ENCODE assay signal across 16 cellular contexts in genomic region chr19:8449830-8450229, GRCh38. TPM values are rescaled to one million over a fixed set of nuclear protein-coding genes. Genes with fewer than 3 reads are reported as not detected.
DNase-seq lines count a peak whose midpoint lies in the region; ATAC-seq, FAIRE-seq and TF ChIP-seq lines count a peak whose summit lies in the region.
"Had no signal": no experiment of that assay in that cellular context is flagged by ENCODE, and none has a peak within 500 bp of the region (broad histone marks: within the 10 kb centered on the region; RNA-seq: fewer than 3 reads in every experiment).

No MANE protein-coding gene starts in this region.

- H3K27me3 ChIP-seq in GM06990 (replicated peaks; ENCODE audit: control insufficient read depth, insufficient read depth, low read length) (no peaks in the 10 kb centered on the region), H1 (replicated peaks in 1 of 4; ENCODE audit: control insufficient read depth in 3 of 4, extremely low read depth in 1 of 4, insufficient read depth in 3 of 4, low read length in 3 of 4) (no peaks in the 10 kb centered on the region), pancreas (no peaks in the 10 kb centered on the region)
- H3K27me3 ChIP-seq: spleen had no signal

- no peak overlapping the region; the same call in 1 of the 2 replicates for H3K18ac ChIP-seq in H1 (ENCODE audit: extremely low read depth, low read length)

- H4K8ac ChIP-seq in H1 (ENCODE audit: extremely low read depth, insufficient read depth, low read length): no peak overlapping the region

- H3K4ac ChIP-seq in H1 (replicated peaks; ENCODE audit: insufficient read length, low read depth, low read length): no peak overlapping the region

- no peak for DNase-seq in GM06990 (ENCODE audit: extremely low read depth, insufficient read length)
- peak; percentile 43 for DNase-seq in NB4 (ENCODE audit: low read depth)
- DNase-seq in H1 (ENCODE audit: low read depth in 1 of 2, low spot score in 2 of 2): no peak
- DNase-seq in pancreas: peak in 1 of 6 donors; percentile 43
- DNase-seq: Calu3; effector CD8-positive, alpha-beta T cell; hypothalamus; NCI-H1048; NCI-H510A treated with DMSO at 0.1 percent for 48 hours; Right ventricle myocardium superior; spleen; stimulated activated CD8-positive, alpha-beta memory T cell treated with anti-CD3 and anti-CD28 coated beads, Interleukin-4, amount 100 ng/mL, for 48 hours; WERI-Rb-1 had no signal

- H3K27ac ChIP-seq in H1 (ENCODE audit: low read depth, low read length) (no peak overlapping the region), pancreas (no peak overlapping the region)
- H3K27ac ChIP-seq: WERI-Rb-1 had no signal

- peaks cover 3% of the 10 kb centered on the region for H3K23me2 ChIP-seq in H1 (ENCODE audit: low read depth, low read length)

- H3K56ac ChIP-seq in H1 (replicated peaks; ENCODE audit: insufficient read length, low read depth, low read length): no peak overlapping the region

- peaks cover 8% of the 10 kb centered on the region for H3K36me3 ChIP-seq in GM06990 (ENCODE audit: control insufficient read depth, insufficient read depth, low read length)
- H3K36me3 ChIP-seq in H1 (ENCODE audit: control insufficient read depth in 2 of 4, insufficient read depth in 4 of 4, low read length in 3 of 4): peaks cover 0 to 38% (median 3%) of the 10 kb centered on the region in 4 experiments; a peak in 3 of 8 replicates
- no peaks in the 10 kb centered on the region for H3K36me3 ChIP-seq in pancreas

- H3K4me1 ChIP-seq in H1 (replicated peaks in 1 of 4; ENCODE audit: control insufficient read depth in 3 of 4, insufficient read depth in 4 of 4, low read length in 3 of 4) (peaks cover 10 to 37% (median 25%) of the 10 kb centered on the region in 4 experiments), pancreas (peaks cover 48 to 69% (median 64%) of the 10 kb centered on the region in 3 donors)

- H3K23ac ChIP-seq in H1 (ENCODE audit: insufficient read length): no peak overlapping the region

- H2BK15ac ChIP-seq in H1 (ENCODE audit: low read length): no peak overlapping the region

- H3K4me3 ChIP-seq in GM06990 (replicated peaks; ENCODE audit: low read depth, low read length) (peak overlapping the region; percentile 23), NB4 (ENCODE audit: low read depth, low read length) (peak overlapping the region; percentile 18), H1 (ENCODE audit: extremely low read depth in 1 of 4, insufficient read depth in 2 of 4, low read depth in 3 of 4, low read length in 4 of 4) (0 out of 8 replicates have a peak overlapping the region, but pooled peaks of 2 of the 4 experiments have one; percentile 0 to 2), pancreas (no peak overlapping the region)

- H3K79me2 ChIP-seq in H1 (ENCODE audit: control insufficient read depth in 1 of 2, insufficient read depth in 2 of 2, low read length in 2 of 2): peaks cover 92 to 99% of the 10 kb centered on the region in 2 experiments

- FAIRE-seq in H1 (lab: Jason Lieb, UNC) (no peak), pancreas (lab: Jason Lieb, UNC) (no peak)

- H2BK20ac ChIP-seq in H1 (ENCODE audit: low read length): no peak overlapping the region

- POLR2A ChIA-PET in H1 (lab: Charles Lee; ENCODE audit: partially characterized antibody): interaction anchor here (0.7 to 8.0 kb wide), 12 partner anchors 8 to 187 kb away, joined by 3 to 63 read pairs (median 4); partner anchors contain the start of gene RAB11B

- no peak overlapping the region for H3K14ac ChIP-seq in H1 (ENCODE audit: insufficient read length)

- H2BK5ac ChIP-seq in H1 (ENCODE audit: low read depth, low read length): no peak overlapping the region

- H2BK120ac ChIP-seq in H1 (replicated peaks; ENCODE audit: low read depth, low read length): no peak overlapping the region

- peak overlapping the region in 2 of 4 experiments; percentile 1 to 50; a peak in 1 of 7 replicates for H3K9ac ChIP-seq in H1 (replicated peaks in 1 of 4; ENCODE audit: extremely low read depth in 1 of 4, low read depth in 3 of 4, low read length in 3 of 4)

- no peak for TF ChIP-seq EP300 in H1 (IDR thresholded peaks at IDR 0.05; ENCODE audit: borderline replicate concordance in 1 of 2, low read depth in 2 of 2, low read length in 2 of 2)

- TF ChIP-seq RAD21 in H1 (IDR thresholded peaks at IDR 0.05 in 1 of 2, conservative IDR thresholded peaks at IDR 0.05 in 1 of 2; ENCODE audit: low read depth in 2 of 2, low read length in 2 of 2): no peak

- TF ChIP-seq POLR2A in NB4 (IDR thresholded peaks at IDR 0.05; ENCODE audit: extremely low read depth, insufficient read length) (no peak), H1 (IDR thresholded peaks at IDR 0.05; ENCODE audit: control extremely low read depth in 1 of 2, low read depth in 2 of 2, low read length in 2 of 2) (no peak)

- peak; percentile 23 to 61 (median 35) for ATAC-seq in pancreas
- no peak for ATAC-seq in HG02798 (IDR thresholded peaks at IDR 0.05; ENCODE audit: poor library complexity, unreplicated experiment)
- ATAC-seq in HG03432 (IDR thresholded peaks at IDR 0.05; ENCODE audit: unreplicated experiment): no peak
- ATAC-seq in HG03439 (IDR thresholded peaks at IDR 0.05; ENCODE audit: unreplicated experiment): no peak

- peaks cover 2% of the 10 kb centered on the region; the same call in 1 of the 2 replicates for H3K79me1 ChIP-seq in H1 (ENCODE audit: low read depth, low read length)

- WGBS in H1 (ENCODE audit: extremely low coverage in 1 of 2, insufficient coverage in 1 of 2, insufficient read length in 1 of 2, insufficient replicate concordance in 2 of 2, low coverage in 1 of 2, low lambda C conversion rate in 2 of 2, missing lambda C conversion rate in 1 of 2), 2 experiments: 70% methylated on average over 7 of the region's 8 CpGs; no CpG with 5 or more reads in 1 of the 2 experiments
- 35 to 39% methylated on average over 7 of the region's 8 CpGs for WGBS in pancreas, 2 donors

- H4K20me1 ChIP-seq in H1 (replicated peaks in 1 of 2; ENCODE audit: control insufficient read depth in 1 of 2, insufficient read depth in 2 of 2, low read length in 2 of 2): peaks cover 44 to 54% of the 10 kb centered on the region in 2 experiments

- H4K5ac ChIP-seq in H1 (ENCODE audit: insufficient read length, low read depth, low read length): no peak overlapping the region

- CTCF ChIA-PET in H1 (lab: Charles Lee; ENCODE audit: partially characterized antibody): interaction anchor here (0.8 to 5.1 kb wide), 10 partner anchors 8 to 127 kb away, joined by 3 to 19 read pairs (median 4); partner anchors contain the start of genes MARCHF2 and MYO1F

- no peak overlapping the region for H4K91ac ChIP-seq in H1 (replicated peaks; ENCODE audit: insufficient read length, low read length)

- H3K9me3 ChIP-seq in H1 (ENCODE audit: insufficient read depth in 2 of 2, low read depth in 1 of 2, low read length in 1 of 2) (no peaks in the 10 kb centered on the region), pancreas (no peaks in the 10 kb centered on the region)
- H3K9me3 ChIP-seq: spleen had no signal

- TF ChIP-seq CTCF in GM06990 (IDR thresholded peaks at IDR 0.05; ENCODE audit: insufficient read depth, low read length, poor library complexity, severe bottlenecking) (no peak), NB4 (IDR thresholded peaks at IDR 0.05; ENCODE audit: low read depth, low read length) (no peak), H1 (IDR thresholded peaks at IDR 0.05; ENCODE audit: control extremely low read depth in 1 of 3, insufficient read depth in 1 of 3, low read depth in 1 of 3, low read length in 3 of 3) (no peak), pancreas (IDR thresholded peaks at IDR 0.05) (no peak)

- H2BK12ac ChIP-seq in H1 (ENCODE audit: low read depth, low read length): no peak overlapping the region

- intact Hi-C loops in pancreas (cut with DNase I): no loop called here

- peak overlapping the region; percentile 46 to 78 for H3K4me2 ChIP-seq in H1 (ENCODE audit: insufficient read depth in 1 of 2, low read depth in 2 of 2, low read length in 2 of 2)

- H2AK5ac ChIP-seq in H1 (ENCODE audit: low read depth, low read length): no peak overlapping the region; the same call in 1 of the 2 replicates

- no peak overlapping the region for H2AFZ ChIP-seq in H1 (ENCODE audit: low read length)

RNA-seq across cellular contexts. Expression of gene HNRNPM, which starts 5.1 kb away (rescaled TPM):
- 448 and 474 TPM in 2 replicates for total RNA-seq in H1 (2021; fragmentation: NEBNext Ultra II Directional; extraction: Animal tissue kit (Norgen Biotek cat#: 25700))
- polyA plus RNA-seq in H1 (2011; rRNA removed) (375 and 545 TPM in 2 replicates), pancreas (10 to 100 TPM; 52.5 to 90.1 TPM)
- polyA plus RNA-seq in H1 (2011; cell fraction: cytosol; rRNA removed): 450 TPM
- 336 TPM for polyA plus RNA-seq in H1 (2011; cell fraction: nucleus; rRNA removed)
- 448 to 587 TPM (median 510 TPM) in 4 replicates for polyA plus RNA-seq in H1 (2012, experiment 1 of 2)
- 158 TPM for polyA plus RNA-seq in H1 (2012, experiment 2 of 2)
- 203 TPM for polyA plus RNA-seq in H1 (2013, experiment 1 of 2)
- polyA plus RNA-seq in H1 (2013, experiment 2 of 2): 197 TPM
- polyA minus RNA-seq in H1 (2011; rRNA and poly(A)+ RNA removed): 127 and 140 TPM in 2 replicates
- 226 TPM for polyA minus RNA-seq in H1 (2011; cell fraction: cytosol; rRNA and poly(A)+ RNA removed)
- 170 TPM for polyA minus RNA-seq in H1 (2011; cell fraction: nucleus; rRNA and poly(A)+ RNA removed)
- total RNA-seq in pancreas: 10 to 100 TPM; 44.5 to 88.3 (median 66.6) TPM

RNA-seq across cellular contexts. Expression of gene MARCHF2, which starts 36.7 kb away (rescaled TPM):
- 18.5 and 19.7 TPM in 2 replicates for total RNA-seq in H1 (2021; fragmentation: NEBNext Ultra II Directional; extraction: Animal tissue kit (Norgen Biotek cat#: 25700))
- 46.2 and 49.2 TPM in 2 replicates for polyA plus RNA-seq in H1 (2011; rRNA removed)
- polyA plus RNA-seq in H1 (2011; cell fraction: cytosol; rRNA removed): 29.6 TPM
- 45.3 TPM for polyA plus RNA-seq in H1 (2011; cell fraction: nucleus; rRNA removed)
- polyA plus RNA-seq in H1 (2012, experiment 1 of 2): 15.8 to 27.5 TPM (median 23.1 TPM) in 4 replicates
- 24.2 TPM for polyA plus RNA-seq in H1 (2012, experiment 2 of 2)
- 20.2 TPM for polyA plus RNA-seq in H1 (2013, experiment 1 of 2)
- 22.7 TPM for polyA plus RNA-seq in H1 (2013, experiment 2 of 2)
- 9.8 and 10.3 TPM in 2 replicates for polyA minus RNA-seq in H1 (2011; rRNA and poly(A)+ RNA removed)
- 17.5 TPM for polyA minus RNA-seq in H1 (2011; cell fraction: cytosol; rRNA and poly(A)+ RNA removed)
- 11.9 TPM for polyA minus RNA-seq in H1 (2011; cell fraction: nucleus; rRNA and poly(A)+ RNA removed)
- 10 to 100 TPM in 5 of 6 donors, 1 to 10 TPM in 1; 8.8 to 18.0 (median 11.0) TPM for total RNA-seq in pancreas
- 10 to 100 TPM; 17.1 to 22.6 TPM for polyA plus RNA-seq in pancreas

RNA-seq across cellular contexts. Expression of gene PRAM1, which starts 52.6 kb away (rescaled TPM):
- total RNA-seq in H1 (2021; fragmentation: NEBNext Ultra II Directional; extraction: Animal tissue kit (Norgen Biotek cat#: 25700)): 0.23 and 0.43 TPM in 2 replicates
- polyA plus RNA-seq in H1 (2011; rRNA removed) (0.06 and 0.17 TPM in 2 replicates), pancreas (1 to 10 TPM; 3.0 to 3.7 TPM)
- polyA plus RNA-seq in H1 (2011; cell fraction: cytosol; rRNA removed): 0.21 TPM
- polyA plus RNA-seq in H1 (2011; cell fraction: nucleus; rRNA removed): 0.83 TPM
- polyA plus RNA-seq in H1 (2012, experiment 1 of 2): 0.21 to 0.47 TPM (median 0.39 TPM) in 4 replicates
- polyA plus RNA-seq in H1 (2012, experiment 2 of 2): not detected
- 0.24 TPM for polyA plus RNA-seq in H1 (2013, experiment 1 of 2)
- 0.31 TPM for polyA plus RNA-seq in H1 (2013, experiment 2 of 2)
- polyA minus RNA-seq in H1 (2011; rRNA and poly(A)+ RNA removed): not detected in 2 replicates
- not detected for polyA minus RNA-seq in H1 (2011; cell fraction: cytosol; rRNA and poly(A)+ RNA removed)
- not detected for polyA minus RNA-seq in H1 (2011; cell fraction: nucleus; rRNA and poly(A)+ RNA removed)
- total RNA-seq in pancreas: 1 to 10 TPM in 2 of 6 donors, under 1 TPM in 4; 0.09 to 4.6 (median 0.70) TPM
- total RNA-seq: Calu3 had no signal

RNA-seq across cellular contexts. Expression of gene RAB11B, which starts 59.7 kb away (rescaled TPM):
- 85.8 and 90.2 TPM in 2 replicates for total RNA-seq in H1 (2021; fragmentation: NEBNext Ultra II Directional; extraction: Animal tissue kit (Norgen Biotek cat#: 25700))
- polyA plus RNA-seq in H1 (2011; rRNA removed) (50.2 and 87.6 TPM in 2 replicates), pancreas (100 to 1,000 TPM in 1 of 2 donors, 10 to 100 TPM in 1; 84.6 to 107 TPM)
- polyA plus RNA-seq in H1 (2011; cell fraction: cytosol; rRNA removed): 66.3 TPM
- polyA plus RNA-seq in H1 (2011; cell fraction: nucleus; rRNA removed): 142 TPM
- polyA plus RNA-seq in H1 (2012, experiment 1 of 2): 99.9 to 136 TPM (median 123 TPM) in 4 replicates
- 83.6 TPM for polyA plus RNA-seq in H1 (2012, experiment 2 of 2)
- 70.9 TPM for polyA plus RNA-seq in H1 (2013, experiment 1 of 2)
- 71.1 TPM for polyA plus RNA-seq in H1 (2013, experiment 2 of 2)
- polyA minus RNA-seq in H1 (2011; rRNA and poly(A)+ RNA removed): 34.8 and 71.2 TPM in 2 replicates
- polyA minus RNA-seq in H1 (2011; cell fraction: cytosol; rRNA and poly(A)+ RNA removed): 68.0 TPM
- 56.6 TPM for polyA minus RNA-seq in H1 (2011; cell fraction: nucleus; rRNA and poly(A)+ RNA removed)
- total RNA-seq in pancreas: 10 to 100 TPM; 52.1 to 75.2 (median 56.8) TPM

Comparison
In these comparisons a context has a peak if more than half of its experiments do, and no peak if none do; other contexts are left out.
1. H3K4me3 ChIP-seq: peak in GM06990 (single experiment) and NB4 (single experiment); none in pancreas (0 of 4).
2. ATAC-seq: peak in pancreas (4 of 4); none in HG02798 (single experiment), HG03432 (single experiment) and HG03439 (single experiment).